ENCODE assay signal across 1 cellular context in the genomic region with DNA sequence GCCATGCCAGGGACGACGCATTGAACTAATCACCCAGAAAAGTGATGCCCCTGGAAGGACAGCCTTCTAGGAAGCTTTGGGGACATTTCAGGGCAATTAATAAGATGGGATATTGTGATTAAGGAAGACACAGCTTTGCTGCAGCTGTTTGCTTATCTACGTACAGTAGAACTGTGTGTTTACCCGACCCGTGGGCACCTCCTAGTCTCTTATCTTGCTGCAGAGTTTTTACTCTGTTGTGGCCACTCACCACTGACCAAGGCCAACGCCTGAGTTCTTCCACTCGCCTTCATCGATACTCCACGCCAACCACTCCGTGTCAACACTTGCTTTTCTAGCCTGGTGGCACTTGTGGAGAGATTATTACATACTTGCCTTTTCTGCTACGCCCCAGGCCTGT.
TF ChIP-seq lines count a peak whose summit lies in the region.

No MANE protein-coding gene starts in this region.

TF ChIP-seq in K562, 482 proteins besides CTCF, POLR2A, EP300 and RAD21 (continued from another document and continues in another):
- TF ChIP-seq, protein P1, sequence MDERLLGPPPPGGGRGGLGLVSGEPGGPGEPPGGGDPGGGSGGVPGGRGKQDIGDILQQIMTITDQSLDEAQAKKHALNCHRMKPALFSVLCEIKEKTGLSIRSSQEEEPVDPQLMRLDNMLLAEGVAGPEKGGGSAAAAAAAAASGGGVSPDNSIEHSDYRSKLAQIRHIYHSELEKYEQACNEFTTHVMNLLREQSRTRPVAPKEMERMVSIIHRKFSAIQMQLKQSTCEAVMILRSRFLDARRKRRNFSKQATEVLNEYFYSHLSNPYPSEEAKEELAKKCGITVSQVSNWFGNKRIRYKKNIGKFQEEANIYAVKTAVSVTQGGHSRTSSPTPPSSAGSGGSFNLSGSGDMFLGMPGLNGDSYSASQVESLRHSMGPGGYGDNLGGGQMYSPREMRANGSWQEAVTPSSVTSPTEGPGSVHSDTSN (CRISPR knock-in tag; IDR thresholded peaks at IDR 0.05; ENCODE audit: low read depth), result no peak
- TF ChIP-seq, protein P1 (tag; conservative IDR thresholded peaks at IDR 0.05; ENCODE audit: low read depth), result peak; percentile 15; the same call in 1 of the 2 replicates
- TF ChIP-seq, protein P2, sequence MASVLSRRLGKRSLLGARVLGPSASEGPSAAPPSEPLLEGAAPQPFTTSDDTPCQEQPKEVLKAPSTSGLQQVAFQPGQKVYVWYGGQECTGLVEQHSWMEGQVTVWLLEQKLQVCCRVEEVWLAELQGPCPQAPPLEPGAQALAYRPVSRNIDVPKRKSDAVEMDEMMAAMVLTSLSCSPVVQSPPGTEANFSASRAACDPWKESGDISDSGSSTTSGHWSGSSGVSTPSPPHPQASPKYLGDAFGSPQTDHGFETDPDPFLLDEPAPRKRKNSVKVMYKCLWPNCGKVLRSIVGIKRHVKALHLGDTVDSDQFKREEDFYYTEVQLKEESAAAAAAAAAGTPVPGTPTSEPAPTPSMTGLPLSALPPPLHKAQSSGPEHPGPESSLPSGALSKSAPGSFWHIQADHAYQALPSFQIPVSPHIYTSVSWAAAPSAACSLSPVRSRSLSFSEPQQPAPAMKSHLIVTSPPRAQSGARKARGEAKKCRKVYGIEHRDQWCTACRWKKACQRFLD (CRISPR knock-in tag; IDR thresholded peaks at IDR 0.05), result 0 out of 2 replicates have a peak, but pooled peaks have one; percentile 20
- TF ChIP-seq RHOXF2B (CRISPR knock-in tag; conservative IDR thresholded peaks at IDR 0.05) (no peak), TRIM24 (IDR thresholded peaks at IDR 0.05) (0 out of 4 replicates have a peak, but pooled peaks of 1 of the 2 experiments have one; percentile 30), NFE2 (IDR thresholded peaks at IDR 0.05; ENCODE audit: low read depth) (no peak), CREB1 (IDR thresholded peaks at IDR 0.05) (no peak), CREB1 (CRISPR knock-in tag; IDR thresholded peaks at IDR 0.05) (no peak), MAFK (IDR thresholded peaks at IDR 0.05; ENCODE audit: low read length) (no peak), RFX1 (IDR thresholded peaks at IDR 0.05) (no peak), SP1 (CRISPR knock-in tag; IDR thresholded peaks at IDR 0.05) (no peak), PURB (CRISPR knock-in tag; IDR thresholded peaks at IDR 0.05; ENCODE audit: low read depth) (no peak), KAT2B (IDR thresholded peaks at IDR 0.05; ENCODE audit: low read depth, low read length) (no peak), CBFA2T2 (conservative IDR thresholded peaks at IDR 0.05) (peak; percentile 70), NUFIP1 (IDR thresholded peaks at IDR 0.05; ENCODE audit: partially characterized antibody) (no peak), RAD51 (IDR thresholded peaks at IDR 0.05; ENCODE audit: borderline replicate concordance, low read depth) (no peak), SIRT6 (IDR thresholded peaks at IDR 0.05; ENCODE audit: low read depth, low read length) (no peak), JUN (IDR thresholded peaks at IDR 0.05; ENCODE audit: borderline replicate concordance, low read depth, low read length) (no peak), JUN (CRISPR knock-in tag; IDR thresholded peaks at IDR 0.05; ENCODE audit: borderline replicate concordance) (no peak), HEY1 (CRISPR knock-in tag; IDR thresholded peaks at IDR 0.05; ENCODE audit: borderline replicate concordance) (no peak), RBM25 (IDR thresholded peaks at IDR 0.05; ENCODE audit: low read depth, low read length, severe bottlenecking) (no peak), SOX6 (IDR thresholded peaks at IDR 0.05) (0 out of 2 replicates have a peak, but pooled peaks have one; percentile 9), DPF2 (IDR thresholded peaks at IDR 0.05) (peak; percentile 42; the same call in 1 of the 2 replicates), PRMT5 (CRISPR knock-in tag; IDR thresholded peaks at IDR 0.05) (no peak), TEAD1 (CRISPR knock-in tag; IDR thresholded peaks at IDR 0.05) (no peak), ZNF717 (CRISPR knock-in tag; IDR thresholded peaks at IDR 0.05) (no peak), PTTG1 (tag; IDR thresholded peaks at IDR 0.05; ENCODE audit: low read depth) (no peak)
- TF ChIP-seq, protein P3, sequence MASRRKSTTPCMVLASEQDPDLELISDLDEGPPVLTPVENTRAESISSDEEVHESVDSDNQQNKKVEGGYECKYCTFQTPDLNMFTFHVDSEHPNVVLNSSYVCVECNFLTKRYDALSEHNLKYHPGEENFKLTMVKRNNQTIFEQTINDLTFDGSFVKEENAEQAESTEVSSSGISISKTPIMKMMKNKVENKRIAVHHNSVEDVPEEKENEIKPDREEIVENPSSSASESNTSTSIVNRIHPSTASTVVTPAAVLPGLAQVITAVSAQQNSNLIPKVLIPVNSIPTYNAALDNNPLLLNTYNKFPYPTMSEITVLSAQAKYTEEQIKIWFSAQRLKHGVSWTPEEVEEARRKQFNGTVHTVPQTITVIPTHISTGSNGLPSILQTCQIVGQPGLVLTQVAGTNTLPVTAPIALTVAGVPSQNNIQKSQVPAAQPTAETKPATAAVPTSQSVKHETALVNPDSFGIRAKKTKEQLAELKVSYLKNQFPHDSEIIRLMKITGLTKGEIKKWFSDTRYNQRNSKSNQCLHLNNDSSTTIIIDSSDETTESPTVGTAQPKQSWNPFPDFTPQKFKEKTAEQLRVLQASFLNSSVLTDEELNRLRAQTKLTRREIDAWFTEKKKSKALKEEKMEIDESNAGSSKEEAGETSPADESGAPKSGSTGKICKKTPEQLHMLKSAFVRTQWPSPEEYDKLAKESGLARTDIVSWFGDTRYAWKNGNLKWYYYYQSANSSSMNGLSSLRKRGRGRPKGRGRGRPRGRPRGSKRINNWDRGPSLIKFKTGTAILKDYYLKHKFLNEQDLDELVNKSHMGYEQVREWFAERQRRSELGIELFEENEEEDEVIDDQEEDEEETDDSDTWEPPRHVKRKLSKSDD (conservative IDR thresholded peaks at IDR 0.05; ENCODE audit: low read length), result no peak
- TF ChIP-seq, protein P4, sequence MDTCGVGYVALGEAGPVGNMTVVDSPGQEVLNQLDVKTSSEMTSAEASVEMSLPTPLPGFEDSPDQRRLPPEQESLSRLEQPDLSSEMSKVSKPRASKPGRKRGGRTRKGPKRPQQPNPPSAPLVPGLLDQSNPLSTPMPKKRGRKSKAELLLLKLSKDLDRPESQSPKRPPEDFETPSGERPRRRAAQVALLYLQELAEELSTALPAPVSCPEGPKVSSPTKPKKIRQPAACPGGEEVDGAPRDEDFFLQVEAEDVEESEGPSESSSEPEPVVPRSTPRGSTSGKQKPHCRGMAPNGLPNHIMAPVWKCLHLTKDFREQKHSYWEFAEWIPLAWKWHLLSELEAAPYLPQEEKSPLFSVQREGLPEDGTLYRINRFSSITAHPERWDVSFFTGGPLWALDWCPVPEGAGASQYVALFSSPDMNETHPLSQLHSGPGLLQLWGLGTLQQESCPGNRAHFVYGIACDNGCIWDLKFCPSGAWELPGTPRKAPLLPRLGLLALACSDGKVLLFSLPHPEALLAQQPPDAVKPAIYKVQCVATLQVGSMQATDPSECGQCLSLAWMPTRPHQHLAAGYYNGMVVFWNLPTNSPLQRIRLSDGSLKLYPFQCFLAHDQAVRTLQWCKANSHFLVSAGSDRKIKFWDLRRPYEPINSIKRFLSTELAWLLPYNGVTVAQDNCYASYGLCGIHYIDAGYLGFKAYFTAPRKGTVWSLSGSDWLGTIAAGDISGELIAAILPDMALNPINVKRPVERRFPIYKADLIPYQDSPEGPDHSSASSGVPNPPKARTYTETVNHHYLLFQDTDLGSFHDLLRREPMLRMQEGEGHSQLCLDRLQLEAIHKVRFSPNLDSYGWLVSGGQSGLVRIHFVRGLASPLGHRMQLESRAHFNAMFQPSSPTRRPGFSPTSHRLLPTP (IDR thresholded peaks at IDR 0.05; ENCODE audit: borderline replicate concordance, extremely low read depth, insufficient read length), result no peak
- TF ChIP-seq, protein P5, sequence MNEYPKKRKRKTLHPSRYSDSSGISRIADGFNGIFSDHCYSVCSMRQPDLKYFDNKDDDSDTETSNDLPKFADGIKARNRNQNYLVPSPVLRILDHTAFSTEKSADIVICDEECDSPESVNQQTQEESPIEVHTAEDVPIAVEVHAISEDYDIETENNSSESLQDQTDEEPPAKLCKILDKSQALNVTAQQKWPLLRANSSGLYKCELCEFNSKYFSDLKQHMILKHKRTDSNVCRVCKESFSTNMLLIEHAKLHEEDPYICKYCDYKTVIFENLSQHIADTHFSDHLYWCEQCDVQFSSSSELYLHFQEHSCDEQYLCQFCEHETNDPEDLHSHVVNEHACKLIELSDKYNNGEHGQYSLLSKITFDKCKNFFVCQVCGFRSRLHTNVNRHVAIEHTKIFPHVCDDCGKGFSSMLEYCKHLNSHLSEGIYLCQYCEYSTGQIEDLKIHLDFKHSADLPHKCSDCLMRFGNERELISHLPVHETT (CRISPR knock-in tag; conservative IDR thresholded peaks at IDR 0.05 in 1 of 2, IDR thresholded peaks at IDR 0.05 in 1 of 2), result no peak
- TF ChIP-seq, protein P6, sequence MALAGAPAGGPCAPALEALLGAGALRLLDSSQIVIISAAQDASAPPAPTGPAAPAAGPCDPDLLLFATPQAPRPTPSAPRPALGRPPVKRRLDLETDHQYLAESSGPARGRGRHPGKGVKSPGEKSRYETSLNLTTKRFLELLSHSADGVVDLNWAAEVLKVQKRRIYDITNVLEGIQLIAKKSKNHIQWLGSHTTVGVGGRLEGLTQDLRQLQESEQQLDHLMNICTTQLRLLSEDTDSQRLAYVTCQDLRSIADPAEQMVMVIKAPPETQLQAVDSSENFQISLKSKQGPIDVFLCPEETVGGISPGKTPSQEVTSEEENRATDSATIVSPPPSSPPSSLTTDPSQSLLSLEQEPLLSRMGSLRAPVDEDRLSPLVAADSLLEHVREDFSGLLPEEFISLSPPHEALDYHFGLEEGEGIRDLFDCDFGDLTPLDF (CRISPR knock-in tag; IDR thresholded peaks at IDR 0.05), result no peak
- TF ChIP-seq, protein P7, sequence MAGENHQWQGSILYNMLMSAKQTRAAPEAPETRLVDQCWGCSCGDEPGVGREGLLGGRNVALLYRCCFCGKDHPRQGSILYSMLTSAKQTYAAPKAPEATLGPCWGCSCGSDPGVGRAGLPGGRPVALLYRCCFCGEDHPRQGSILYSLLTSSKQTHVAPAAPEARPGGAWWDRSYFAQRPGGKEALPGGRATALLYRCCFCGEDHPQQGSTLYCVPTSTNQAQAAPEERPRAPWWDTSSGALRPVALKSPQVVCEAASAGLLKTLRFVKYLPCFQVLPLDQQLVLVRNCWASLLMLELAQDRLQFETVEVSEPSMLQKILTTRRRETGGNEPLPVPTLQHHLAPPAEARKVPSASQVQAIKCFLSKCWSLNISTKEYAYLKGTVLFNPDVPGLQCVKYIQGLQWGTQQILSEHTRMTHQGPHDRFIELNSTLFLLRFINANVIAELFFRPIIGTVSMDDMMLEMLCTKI (IDR thresholded peaks at IDR 0.05; ENCODE audit: partially characterized antibody), result no peak
- TF ChIP-seq, protein P8, sequence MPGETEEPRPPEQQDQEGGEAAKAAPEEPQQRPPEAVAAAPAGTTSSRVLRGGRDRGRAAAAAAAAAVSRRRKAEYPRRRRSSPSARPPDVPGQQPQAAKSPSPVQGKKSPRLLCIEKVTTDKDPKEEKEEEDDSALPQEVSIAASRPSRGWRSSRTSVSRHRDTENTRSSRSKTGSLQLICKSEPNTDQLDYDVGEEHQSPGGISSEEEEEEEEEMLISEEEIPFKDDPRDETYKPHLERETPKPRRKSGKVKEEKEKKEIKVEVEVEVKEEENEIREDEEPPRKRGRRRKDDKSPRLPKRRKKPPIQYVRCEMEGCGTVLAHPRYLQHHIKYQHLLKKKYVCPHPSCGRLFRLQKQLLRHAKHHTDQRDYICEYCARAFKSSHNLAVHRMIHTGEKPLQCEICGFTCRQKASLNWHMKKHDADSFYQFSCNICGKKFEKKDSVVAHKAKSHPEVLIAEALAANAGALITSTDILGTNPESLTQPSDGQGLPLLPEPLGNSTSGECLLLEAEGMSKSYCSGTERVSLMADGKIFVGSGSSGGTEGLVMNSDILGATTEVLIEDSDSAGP (CRISPR knock-in tag; IDR thresholded peaks at IDR 0.05), result no peak
- TF ChIP-seq, protein P9, sequence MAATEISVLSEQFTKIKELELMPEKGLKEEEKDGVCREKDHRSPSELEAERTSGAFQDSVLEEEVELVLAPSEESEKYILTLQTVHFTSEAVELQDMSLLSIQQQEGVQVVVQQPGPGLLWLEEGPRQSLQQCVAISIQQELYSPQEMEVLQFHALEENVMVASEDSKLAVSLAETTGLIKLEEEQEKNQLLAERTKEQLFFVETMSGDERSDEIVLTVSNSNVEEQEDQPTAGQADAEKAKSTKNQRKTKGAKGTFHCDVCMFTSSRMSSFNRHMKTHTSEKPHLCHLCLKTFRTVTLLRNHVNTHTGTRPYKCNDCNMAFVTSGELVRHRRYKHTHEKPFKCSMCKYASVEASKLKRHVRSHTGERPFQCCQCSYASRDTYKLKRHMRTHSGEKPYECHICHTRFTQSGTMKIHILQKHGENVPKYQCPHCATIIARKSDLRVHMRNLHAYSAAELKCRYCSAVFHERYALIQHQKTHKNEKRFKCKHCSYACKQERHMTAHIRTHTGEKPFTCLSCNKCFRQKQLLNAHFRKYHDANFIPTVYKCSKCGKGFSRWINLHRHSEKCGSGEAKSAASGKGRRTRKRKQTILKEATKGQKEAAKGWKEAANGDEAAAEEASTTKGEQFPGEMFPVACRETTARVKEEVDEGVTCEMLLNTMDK (IDR thresholded peaks at IDR 0.05; ENCODE audit: borderline replicate concordance, insufficient read depth, low read depth, low read length, poor library complexity, severe bottlenecking), result no peak
- TF ChIP-seq, protein P10, sequence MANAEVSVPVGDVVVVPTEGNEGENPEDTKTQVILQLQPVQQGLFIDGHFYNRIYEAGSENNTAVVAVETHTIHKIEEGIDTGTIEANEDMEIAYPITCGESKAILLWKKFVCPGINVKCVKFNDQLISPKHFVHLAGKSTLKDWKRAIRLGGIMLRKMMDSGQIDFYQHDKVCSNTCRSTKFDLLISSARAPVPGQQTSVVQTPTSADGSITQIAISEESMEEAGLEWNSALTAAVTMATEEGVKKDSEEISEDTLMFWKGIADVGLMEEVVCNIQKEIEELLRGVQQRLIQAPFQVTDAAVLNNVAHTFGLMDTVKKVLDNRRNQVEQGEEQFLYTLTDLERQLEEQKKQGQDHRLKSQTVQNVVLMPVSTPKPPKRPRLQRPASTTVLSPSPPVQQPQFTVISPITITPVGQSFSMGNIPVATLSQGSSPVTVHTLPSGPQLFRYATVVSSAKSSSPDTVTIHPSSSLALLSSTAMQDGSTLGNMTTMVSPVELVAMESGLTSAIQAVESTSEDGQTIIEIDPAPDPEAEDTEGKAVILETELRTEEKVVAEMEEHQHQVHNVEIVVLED (CRISPR knock-in tag; IDR thresholded peaks at IDR 0.05), result no peak
